Comparison of ENCODE assay signal across 15 cellular contexts in genomic region chr19:49692102-49692599, GRCh38. TPM values are rescaled to one million over a fixed set of nuclear protein-coding genes. Genes with fewer than 3 reads are reported as not detected.
DNase-seq lines count a peak whose midpoint lies in the region; ATAC-seq and TF ChIP-seq lines count a peak whose summit lies in the region.
"Had no signal": no experiment of that assay in that cellular context is flagged by ENCODE, and none has a peak within 500 bp of the region (broad histone marks: within the 10 kb centered on the region; RNA-seq: fewer than 3 reads in every experiment).

No MANE protein-coding gene starts in this region.

- H3K27ac ChIP-seq in ovary: no peak overlapping the region
- H3K27ac ChIP-seq: colonic mucosa, foreskin keratinocyte, lower lobe of right lung had no signal

- TF ChIP-seq CTCF in foreskin fibroblast (IDR thresholded peaks at IDR 0.05; ENCODE audit: low read depth, low read length): no peak
- no peak for TF ChIP-seq CTCF in ovary (IDR thresholded peaks at IDR 0.05)

- no peaks in the 10 kb centered on the region for H3K4me1 ChIP-seq in ovary (ENCODE audit: insufficient read depth)
- H3K4me1 ChIP-seq: foreskin keratinocyte had no signal

- ATAC-seq in SK-N-SH treated with all-trans-retinoic acid at 6 μM for 48 hours (peak; percentile 8; the same call in 1 of the 3 replicates), GM21723 (IDR thresholded peaks at IDR 0.05; ENCODE audit: unreplicated experiment) (no peak)
- ATAC-seq: foreskin keratinocyte, GM12878, lower lobe of right lung had no signal

- no peaks in the 10 kb centered on the region for H3K36me3 ChIP-seq in ovary
- H3K36me3 ChIP-seq: colonic mucosa had no signal

- no peak for TF ChIP-seq EP300 in ovary (IDR thresholded peaks at IDR 0.05)

- peak overlapping the region; percentile 55 to 72 for H3K4me3 ChIP-seq in foreskin fibroblast (ENCODE audit: low read depth in 1 of 2, low read length in 2 of 2)
- peak overlapping the region; percentile 39 for H3K4me3 ChIP-seq in ovary
- H3K4me3 ChIP-seq: colonic mucosa, GM12878 had no signal

- intact Hi-C loops in ovary (cut with DNase I): no loop called here

- WGBS in ovary, 3 donors: 53 to 71% (median 67%) methylated on average over 16 to 17 of the region's 17 CpGs

- in situ Hi-C loops in G401 (cut with HindIII; ENCODE audit: low sequenced_read_pairs): no loop called here

- DNase-seq in G401 (ENCODE audit: low spot score) (peak; percentile 80), foreskin fibroblast (no peak), ovary (peak in 1 of 5 donors; percentile 42), NCI-H128 (lab: John Stamatoyannopoulos, UW; ENCODE audit: unreplicated experiment) (no peak), CD1c-positive myeloid dendritic cell (ENCODE audit: extremely low spot score) (no peak)
- DNase-seq in activated CD4-positive, alpha-beta T cell treated with anti-CD3 and anti-CD28 coated beads, Interleukin-2, amount 50 U/mL, for 1 hour: no peak
- DNase-seq: activated CD4-positive, alpha-beta T cell treated with anti-CD3 and anti-CD28 coated beads for 1 hour; activated effector memory CD4-positive, alpha-beta T cell treated with anti-CD3 and anti-CD28 coated beads, Interleukin-2, amount 50 U/mL, for 16 hours; colonic mucosa; foreskin keratinocyte; lower lobe of right lung; NCI-H446 treated with DMSO at 0.1 percent for 48 hours had no signal

- H3K9me3 ChIP-seq in ovary: no peaks in the 10 kb centered on the region
- H3K9me3 ChIP-seq: colonic mucosa, lower lobe of right lung had no signal

- no peak for TF ChIP-seq POLR2A in ovary (IDR thresholded peaks at IDR 0.05)

- H3K27me3 ChIP-seq in ovary: no peaks in the 10 kb centered on the region
- H3K27me3 ChIP-seq: foreskin keratinocyte had no signal

TF ChIP-seq in SK-N-SH treated with all-trans-retinoic acid at 6 μM for 48 hours, 23 proteins besides CTCF, POLR2A, EP300 and RAD21:
- no peak for TF ChIP-seq TCF4 (CRISPR knock-in tag; IDR thresholded peaks at IDR 0.05; ENCODE audit: borderline replicate concordance)
- no peak for TF ChIP-seq SNAI2 (CRISPR knock-in tag; IDR thresholded peaks at IDR 0.05)
- no peak for TF ChIP-seq ARNTL (CRISPR knock-in tag; IDR thresholded peaks at IDR 0.05; ENCODE audit: borderline replicate concordance, low read depth)
- TF ChIP-seq CSDC2 (CRISPR knock-in tag; IDR thresholded peaks at IDR 0.05): no peak
- no peak for TF ChIP-seq ISL1 (CRISPR knock-in tag; IDR thresholded peaks at IDR 0.05)
- TF ChIP-seq ESRRG (CRISPR knock-in tag; IDR thresholded peaks at IDR 0.05): no peak
- TF ChIP-seq GLIS3 (CRISPR knock-in tag; IDR thresholded peaks at IDR 0.05): no peak
- no peak for TF ChIP-seq RARB (CRISPR knock-in tag; IDR thresholded peaks at IDR 0.05)
- no peak for TF ChIP-seq ZNF70 (CRISPR knock-in tag; IDR thresholded peaks at IDR 0.05)
- no peak for TF ChIP-seq CREB5 (CRISPR knock-in tag; IDR thresholded peaks at IDR 0.05; ENCODE audit: low read depth)
- TF ChIP-seq ZNF8 (CRISPR knock-in tag; IDR thresholded peaks at IDR 0.05): no peak
- no peak for TF ChIP-seq PATZ1 (CRISPR knock-in tag; IDR thresholded peaks at IDR 0.05; ENCODE audit: borderline replicate concordance)
- TF ChIP-seq PPARA (CRISPR knock-in tag; IDR thresholded peaks at IDR 0.05; ENCODE audit: borderline replicate concordance): no peak
- no peak for TF ChIP-seq OSR1 (CRISPR knock-in tag; IDR thresholded peaks at IDR 0.05)
- TF ChIP-seq ZFP3 (CRISPR knock-in tag; IDR thresholded peaks at IDR 0.05): no peak
- no peak for TF ChIP-seq BACH2 (CRISPR knock-in tag; IDR thresholded peaks at IDR 0.05; ENCODE audit: borderline replicate concordance)
- TF ChIP-seq TOX (CRISPR knock-in tag; IDR thresholded peaks at IDR 0.05; ENCODE audit: borderline replicate concordance): no peak
- no peak for TF ChIP-seq TSHZ2 (CRISPR knock-in tag; IDR thresholded peaks at IDR 0.05)
- TF ChIP-seq ZFP30 (CRISPR knock-in tag; IDR thresholded peaks at IDR 0.05): no peak
- no peak for TF ChIP-seq ZNF565 (CRISPR knock-in tag; conservative IDR thresholded peaks at IDR 0.05; ENCODE audit: low read depth)

RNA-seq across cellular contexts. Expression of gene CPT1C, which starts 1.2 kb away (rescaled TPM):
- total RNA-seq in G401 (2014; rRNA removed; shearing (Covaris generic)): 38.8 and 54.5 TPM in 2 replicates
- 10 to 100 TPM in 4 of 7 donors, 1 to 10 TPM in 3; 4.6 to 25.8 (median 14.5) TPM for total RNA-seq in ovary
- polyA plus RNA-seq in ovary: 10 to 100 TPM in 1 of 2 donors, 1 to 10 TPM in 1; 9.4 to 12.9 TPM

RNA-seq across cellular contexts. Expression of gene ADM5, which starts 2.8 kb away (rescaled TPM):
- 1.1 and 1.7 TPM in 2 replicates for total RNA-seq in G401 (2014; rRNA removed; shearing (Covaris generic))
- 1 to 10 TPM in 4 of 7 donors, under 1 TPM in 3; 0.48 to 1.9 (median 1.3) TPM for total RNA-seq in ovary
- 1 to 10 TPM in 1 of 2 donors, not detected in 1; 1.6 TPM for polyA plus RNA-seq in ovary

RNA-seq across cellular contexts. Expression of gene PRMT1, which starts 15.1 kb away (rescaled TPM):
- 633 and 640 TPM in 2 replicates for total RNA-seq in G401 (2014; rRNA removed; shearing (Covaris generic))
- total RNA-seq in ovary: 100 to 1,000 TPM; 125 to 174 (median 152) TPM
- polyA plus RNA-seq in ovary: 100 to 1,000 TPM in 1 of 2 donors, 10 to 100 TPM in 1; 57.1 to 182 TPM

RNA-seq across cellular contexts. Expression of gene BCL2L12, which starts 26.4 kb away (rescaled TPM):
- 8.1 and 13.9 TPM in 2 replicates for total RNA-seq in G401 (2014; rRNA removed; shearing (Covaris generic))
- 10 to 100 TPM in 6 of 7 donors, 1 to 10 TPM in 1; 8.0 to 21.0 (median 15.6) TPM for total RNA-seq in ovary
- 10 to 100 TPM in 1 of 2 donors, 1 to 10 TPM in 1; 6.7 to 17.7 TPM for polyA plus RNA-seq in ovary

RNA-seq across cellular contexts. Expression of gene IRF3, which starts 26.5 kb away (rescaled TPM):
- total RNA-seq in G401 (2014; rRNA removed; shearing (Covaris generic)): 56.7 and 59.6 TPM in 2 replicates
- 10 to 100 TPM; 46.1 to 89.0 (median 69.5) TPM for total RNA-seq in ovary
- polyA plus RNA-seq in ovary: 10 to 100 TPM; 24.2 to 76.9 TPM
